ENCODE assay signal across 16 cellular contexts in genomic region chr4:128424524-128425195, GRCh38.
A peak's percentile ranks its signal among the peaks of the same experiment; 100 is the strongest.
DNase-seq lines count a peak whose midpoint lies in the region; ATAC-seq and TF ChIP-seq lines count a peak whose summit lies in the region.
"Had no signal": no experiment of that assay in that cellular context is flagged by ENCODE, and none has a peak within 500 bp of the region (broad histone marks: within the 10 kb centered on the region; RNA-seq: fewer than 3 reads in every experiment).

No MANE protein-coding gene starts in this region.

- peaks cover 38% of the 10 kb centered on the region for H3K4me1 Mint-ChIP-seq in chondrocyte (ENCODE audit: low read depth)
- no peaks in the 10 kb centered on the region for H3K4me1 Mint-ChIP-seq in immature natural killer cell
- H3K4me1 Mint-ChIP-seq: activated naive CD4-positive, alpha-beta T cell treated with anti-CD3 and anti-CD28 coated beads, Interleukin-2, amount 50 U/mL, for 24 hours; nephron; stimulated activated naive CD8-positive, alpha-beta T cell treated with anti-CD3 and anti-CD28 coated beads, Interleukin-15, amount 100 ng/mL, for 72 hours had no signal

- no peak for TF ChIP-seq RAD21 in SK-N-SH (IDR thresholded peaks at IDR 0.05; ENCODE audit: low read length)

- no peaks in the 10 kb centered on the region for H3K9me3 ChIP-seq in SK-N-SH
- no peaks in the 10 kb centered on the region for H3K9me3 ChIP-seq in right atrium auricular region
- H3K9me3 ChIP-seq in left lung, result no peaks in the 10 kb centered on the region

- no peaks in the 10 kb centered on the region for H3K9me2 ChIP-seq in SK-N-SH

- H3K4me2 ChIP-seq in SK-N-SH, result no peak overlapping the region

- ATAC-seq in SK-N-SH treated with all-trans-retinoic acid at 6 μM for 48 hours (no peak), left lung (no peak)
- ATAC-seq: stimulated activated naive CD8-positive, alpha-beta T cell treated with anti-CD3 and anti-CD28 coated beads, Interleukin-15, amount 100 ng/mL, for 72 hours; WTC11 had no signal

- CTCF ChIA-PET in SK-N-SH (lab: Yijun Ruan, JAX), result interaction anchor here (1.2 to 1.3 kb wide), 2 partner anchors 30 to 385 kb away, joined by 3 to 4 read pairs; partner anchors contain the start of gene JADE1

- TF ChIP-seq EP300 in SK-N-SH (IDR thresholded peaks at IDR 0.05; ENCODE audit: borderline replicate concordance in 1 of 2, low read depth in 1 of 2, low read length in 1 of 2), result no peak

- in situ Hi-C loops in KBM-7 (cut with MboI; ENCODE audit: low pct_unique_long_range_greater_than_20kb, low sequenced_read_pairs), result no loop called here

- H3K4me1 ChIP-seq in SK-N-SH (ENCODE audit: control insufficient read depth in 1 of 2, insufficient read depth in 2 of 2, low read depth in 1 of 2, low read length in 1 of 2) (peaks cover 0 to 2% of the 10 kb centered on the region in 2 experiments; a peak in 1 of 4 replicates), right atrium auricular region (peaks cover 0 to 6% of the 10 kb centered on the region in 2 donors), left lung (peaks cover 0 to 5% of the 10 kb centered on the region in 2 donors)

- H4K20me1 ChIP-seq in SK-N-SH (ENCODE audit: insufficient read depth), result no peaks in the 10 kb centered on the region

- H3K27me3 Mint-ChIP-seq in chondrocyte (ENCODE audit: low read depth) (no peaks in the 10 kb centered on the region), immature natural killer cell (ENCODE audit: low read depth in 3 of 3) (peaks cover 0 to 2% (median 2%) of the 10 kb centered on the region in 3 donors)
- H3K27me3 Mint-ChIP-seq: activated naive CD4-positive, alpha-beta T cell treated with anti-CD3 and anti-CD28 coated beads, Interleukin-2, amount 50 U/mL, for 24 hours; dendritic cell treated with granulocyte-macrophage colony-stimulating factor and Interleukin-4, amounts not matched to agents 40 ng/mL and 50 ng/mL, for 4 days; stimulated activated naive CD8-positive, alpha-beta T cell treated with anti-CD3 and anti-CD28 coated beads, Interleukin-15, amount 100 ng/mL, for 72 hours had no signal

- H3K9ac ChIP-seq in SK-N-SH, result no peak overlapping the region

- H3K4me3 Mint-ChIP-seq in chondrocyte (ENCODE audit: unreplicated experiment) (no peak overlapping the region), immature natural killer cell (no peak overlapping the region)
- H3K4me3 Mint-ChIP-seq: activated naive CD4-positive, alpha-beta T cell treated with anti-CD3 and anti-CD28 coated beads, Interleukin-2, amount 50 U/mL, for 24 hours; dendritic cell treated with granulocyte-macrophage colony-stimulating factor and Interleukin-4, amounts not matched to agents 40 ng/mL and 50 ng/mL, for 4 days; H9; nephron; stimulated activated naive CD8-positive, alpha-beta T cell treated with anti-CD3 and anti-CD28 coated beads, Interleukin-15, amount 100 ng/mL, for 72 hours; WTC11 had no signal

- POLR2A ChIA-PET in SK-N-SH (lab: Yijun Ruan, JAX), result no interaction called here

- no peak overlapping the region for H2AFZ ChIP-seq in SK-N-SH (ENCODE audit: low read depth)

- TF ChIP-seq CTCF in SK-N-SH (IDR thresholded peaks at IDR 0.05) (no peak), chondrocyte (IDR thresholded peaks at IDR 0.05) (no peak), right atrium auricular region (IDR thresholded peaks at IDR 0.05) (no peak), left lung (IDR thresholded peaks at IDR 0.05) (no peak)

- H3K27ac ChIP-seq in SK-N-SH (ENCODE audit: low read depth in 2 of 2, low read length in 1 of 2), result no peak overlapping the region
- peak overlapping the region; percentile 19 to 39 for H3K27ac ChIP-seq in right atrium auricular region
- no peak overlapping the region for H3K27ac ChIP-seq in left lung

- intact Hi-C loops in left lung (cut with DNase I), result no loop called here

- H3K27me3 ChIP-seq in SK-N-SH (ENCODE audit: insufficient read depth) (no peaks in the 10 kb centered on the region), right atrium auricular region (no peaks in the 10 kb centered on the region), left lung (no peaks in the 10 kb centered on the region)

- H3K27ac Mint-ChIP-seq in chondrocyte (ENCODE audit: unreplicated experiment), result peak overlapping the region; percentile 64
- H3K27ac Mint-ChIP-seq in immature natural killer cell, result no peak overlapping the region
- H3K27ac Mint-ChIP-seq: activated naive CD4-positive, alpha-beta T cell treated with anti-CD3 and anti-CD28 coated beads, Interleukin-2, amount 50 U/mL, for 24 hours; dendritic cell treated with granulocyte-macrophage colony-stimulating factor and Interleukin-4, amounts not matched to agents 40 ng/mL and 50 ng/mL, for 4 days; H9; nephron; WTC11 had no signal

- H3K9me3 Mint-ChIP-seq in chondrocyte (ENCODE audit: low read depth) (peaks cover 7% of the 10 kb centered on the region), immature natural killer cell (peaks cover 0 to 2% (median 0%) of the 10 kb centered on the region in 6 donors)
- H3K9me3 Mint-ChIP-seq: dendritic cell treated with granulocyte-macrophage colony-stimulating factor and Interleukin-4, amounts not matched to agents 40 ng/mL and 50 ng/mL, for 4 days had no signal

- H3K36me3 Mint-ChIP-seq in chondrocyte (ENCODE audit: low read depth) (peaks cover 3% of the 10 kb centered on the region), immature natural killer cell (no peaks in the 10 kb centered on the region)
- H3K36me3 Mint-ChIP-seq: WTC11 had no signal

- no peaks in the 10 kb centered on the region for H3K79me2 ChIP-seq in SK-N-SH (ENCODE audit: insufficient read depth)

- no peaks in the 10 kb centered on the region for H3F3A ChIP-seq in SK-N-SH (replicated peaks; ENCODE audit: insufficient read depth)

- DNase-seq in SK-N-SH (no peak), chondrocyte (ENCODE audit: low spot score) (no peak), right atrium auricular region (ENCODE audit: low spot score) (no peak), left lung (no peak), KBM-7 (no peak), cortex of kidney (lab: John Stamatoyannopoulos, UW) (no peak), immature natural killer cell (no peak)
- DNase-seq: GDM1; H9; stimulated activated naive CD8-positive, alpha-beta T cell treated with anti-CD3 and anti-CD28 coated beads, Interleukin-15, amount 100 ng/mL, for 72 hours had no signal

- 76% methylated on average over 3 of the region's 3 CpGs for WGBS in SK-N-SH (ENCODE audit: low lambda C conversion rate)

- no peaks in the 10 kb centered on the region for H3K36me3 ChIP-seq in SK-N-SH (replicated peaks in 1 of 2; ENCODE audit: control insufficient read depth in 1 of 2, insufficient read depth in 2 of 2, low read length in 1 of 2)
- H3K36me3 ChIP-seq in right atrium auricular region, result no peaks in the 10 kb centered on the region
- H3K36me3 ChIP-seq in left lung, result no peaks in the 10 kb centered on the region

- H3K4me3 ChIP-seq in SK-N-SH (ENCODE audit: low read depth in 2 of 2, low read length in 1 of 2) (no peak overlapping the region), right atrium auricular region (no peak overlapping the region), left lung (no peak overlapping the region)
- H3K4me3 ChIP-seq: skin epidermis had no signal

TF ChIP-seq in SK-N-SH treated with all-trans-retinoic acid at 6 μM for 48 hours, 23 proteins besides CTCF, POLR2A, EP300 and RAD21:
- TF ChIP-seq BACH2 (CRISPR knock-in tag; IDR thresholded peaks at IDR 0.05; ENCODE audit: borderline replicate concordance), result no peak
- TF ChIP-seq ESRRG (CRISPR knock-in tag; IDR thresholded peaks at IDR 0.05), result no peak
- 0 out of 2 replicates have a peak, but pooled peaks have one; percentile 6 for TF ChIP-seq ISL1 (CRISPR knock-in tag; IDR thresholded peaks at IDR 0.05)
- TF ChIP-seq SNAI2 (CRISPR knock-in tag; IDR thresholded peaks at IDR 0.05), result no peak
- TF ChIP-seq ZFP30 (CRISPR knock-in tag; IDR thresholded peaks at IDR 0.05), result no peak
- no peak for TF ChIP-seq OSR1 (CRISPR knock-in tag; IDR thresholded peaks at IDR 0.05)

TF ChIP-seq in SK-N-SH, 30 proteins besides CTCF, POLR2A, EP300 and RAD21 (continues in another document):
- TF ChIP-seq PBX3 (IDR thresholded peaks at IDR 0.05) (no peak), GATA2 (CRISPR knock-in tag; IDR thresholded peaks at IDR 0.05) (no peak), REST (IDR thresholded peaks at IDR 0.05; ENCODE audit: low read depth, low read length) (no peak)

Comparison
In these comparisons a context has a peak if more than half of its experiments do, and no peak if none do; other contexts are left out.
1. H3K27ac ChIP-seq: peak in right atrium auricular region (2 of 2); none in SK-N-SH (0 of 2) and left lung (0 of 2).